Comparison of ENCODE assay signal across 1 cellular context in the genomic region with DNA sequence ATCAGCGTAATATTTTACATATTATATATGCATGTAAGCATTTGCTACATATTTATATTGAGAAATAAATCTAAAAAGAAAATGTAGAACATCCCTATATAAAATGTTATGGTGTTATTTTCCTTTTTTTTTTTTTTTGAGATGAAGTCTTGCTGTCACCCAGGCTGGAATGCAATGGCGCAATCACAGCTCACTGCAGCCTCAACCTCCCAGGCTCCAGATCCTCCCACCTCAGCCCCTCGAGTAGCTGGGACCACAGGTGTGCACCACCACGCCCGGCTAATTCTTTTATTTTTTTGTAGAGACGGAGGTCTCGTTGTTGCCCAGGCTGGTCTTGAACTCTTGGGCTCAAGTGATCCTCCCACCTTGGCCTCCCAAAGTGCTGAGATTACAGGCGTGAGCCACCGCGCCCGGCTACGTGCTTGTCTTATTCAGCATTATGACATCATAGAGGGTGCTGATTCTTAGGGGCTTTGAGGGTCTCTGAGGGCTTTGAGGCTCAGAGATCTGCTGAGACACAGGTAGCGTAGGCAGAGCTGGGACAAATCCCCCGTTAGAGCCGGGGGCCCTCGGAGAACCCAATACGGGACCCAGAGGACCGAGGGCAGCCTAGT.
TF ChIP-seq lines count a peak whose summit lies in the region.

No MANE protein-coding gene starts in this region.

TF ChIP-seq in SK-N-SH treated with all-trans-retinoic acid at 6 μM for 48 hours, 23 proteins besides CTCF, POLR2A, EP300 and RAD21 (continued from another document):
- no peak for TF ChIP-seq TSHZ2 (CRISPR knock-in tag; IDR thresholded peaks at IDR 0.05)
- no peak for TF ChIP-seq OSR1 (CRISPR knock-in tag; IDR thresholded peaks at IDR 0.05)
- no peak for TF ChIP-seq SNAI2 (CRISPR knock-in tag; IDR thresholded peaks at IDR 0.05)
- TF ChIP-seq ARNTL (CRISPR knock-in tag; IDR thresholded peaks at IDR 0.05; ENCODE audit: borderline replicate concordance, low read depth): no peak
- TF ChIP-seq BACH2 (CRISPR knock-in tag; IDR thresholded peaks at IDR 0.05; ENCODE audit: borderline replicate concordance): no peak
- no peak for TF ChIP-seq ESRRG (CRISPR knock-in tag; IDR thresholded peaks at IDR 0.05)
- TF ChIP-seq PPARA (CRISPR knock-in tag; IDR thresholded peaks at IDR 0.05; ENCODE audit: borderline replicate concordance): no peak
- no peak for TF ChIP-seq POU6F1 (CRISPR knock-in tag; IDR thresholded peaks at IDR 0.05; ENCODE audit: borderline replicate concordance, low read depth)
- TF ChIP-seq ZFP3 (CRISPR knock-in tag; IDR thresholded peaks at IDR 0.05): no peak
